ENCODE assay signal across 8 cellular contexts in genomic region chr15:37764733-37765191, GRCh38.
DNase-seq lines count a peak whose midpoint lies in the region; ATAC-seq and TF ChIP-seq lines count a peak whose summit lies in the region.

No MANE protein-coding gene starts in this region.

- peak; percentile 8 for DNase-seq in AG09309 (ENCODE audit: low read depth)
- DNase-seq in GM06990 (ENCODE audit: extremely low read depth, insufficient read length) = no peak
- peak; percentile 69 for DNase-seq in HS-27A (ENCODE audit: low read depth)
- no peak for DNase-seq in esophagus squamous epithelium (lab: John Stamatoyannopoulos, UW)
- DNase-seq in progenitor cell of endocrine pancreas (ENCODE audit: low spot score, unreplicated experiment) = no peak
- no peak for DNase-seq in effector CD8-positive, alpha-beta T cell (lab: John Stamatoyannopoulos, UW)

- H3K9me3 Mint-ChIP-seq in progenitor cell of endocrine pancreas (ENCODE audit: low read depth) = peaks cover 2% of the 10 kb centered on the region

- H2AFZ ChIP-seq in SU-DHL-6 (ENCODE audit: low read depth, low read length, severe bottlenecking) = peak overlapping the region; percentile 88

- H3K27ac ChIP-seq in SU-DHL-6 (ENCODE audit: low read depth, low read length) (no peak overlapping the region), esophagus squamous epithelium (no peak overlapping the region)

- ATAC-seq in HG02610 (IDR thresholded peaks at IDR 0.05; ENCODE audit: unreplicated experiment) = no peak

- H3K4me1 Mint-ChIP-seq in progenitor cell of endocrine pancreas (ENCODE audit: low read depth) = no peaks in the 10 kb centered on the region

- no peaks in the 10 kb centered on the region for H3F3A ChIP-seq in SU-DHL-6 (ENCODE audit: insufficient read depth)

- TF ChIP-seq CTCF in AG09309 (IDR thresholded peaks at IDR 0.05; ENCODE audit: control insufficient read depth, insufficient read depth, low read depth, low read length, missing control alignments) = peak; percentile 65
- peak; percentile 46 for TF ChIP-seq CTCF in GM06990 (IDR thresholded peaks at IDR 0.05; ENCODE audit: insufficient read depth, low read length, poor library complexity, severe bottlenecking)
- peak; percentile 65 for TF ChIP-seq CTCF in SU-DHL-6 (IDR thresholded peaks at IDR 0.05; ENCODE audit: insufficient read depth, low read length, poor library complexity, severe bottlenecking)
- peak; percentile 23 to 54 (median 30) for TF ChIP-seq CTCF in esophagus squamous epithelium (IDR thresholded peaks at IDR 0.05)
- TF ChIP-seq CTCF in progenitor cell of endocrine pancreas (IDR thresholded peaks at IDR 0.05; ENCODE audit: unreplicated experiment) = peak; percentile 55

- no peak overlapping the region for H3K27ac Mint-ChIP-seq in progenitor cell of endocrine pancreas

- H3K36me3 ChIP-seq in GM06990 (ENCODE audit: control insufficient read depth, insufficient read depth, low read length) (no peaks in the 10 kb centered on the region), SU-DHL-6 (ENCODE audit: low read length) (no peaks in the 10 kb centered on the region), esophagus squamous epithelium (no peaks in the 10 kb centered on the region)

- H4K20me1 ChIP-seq in SU-DHL-6 (ENCODE audit: low read depth, low read length) = no peaks in the 10 kb centered on the region

- no peak for TF ChIP-seq POLR2A in esophagus squamous epithelium (IDR thresholded peaks at IDR 0.05)

- peaks cover 8% of the 10 kb centered on the region for H3K27me3 Mint-ChIP-seq in progenitor cell of endocrine pancreas

- H3K9ac ChIP-seq in SU-DHL-6 (ENCODE audit: low read length) = no peak overlapping the region

- no peaks in the 10 kb centered on the region for H3K79me2 ChIP-seq in SU-DHL-6 (ENCODE audit: insufficient read depth, low read length)

- intact Hi-C loops in esophagus squamous epithelium (cut with DNase I) = no loop called here

- no peaks in the 10 kb centered on the region for H3K27me3 ChIP-seq in GM06990 (replicated peaks; ENCODE audit: control insufficient read depth, insufficient read depth, low read length)
- H3K27me3 ChIP-seq in SU-DHL-6 (ENCODE audit: low read length) = no peaks in the 10 kb centered on the region
- no peaks in the 10 kb centered on the region for H3K27me3 ChIP-seq in esophagus squamous epithelium

- 38 to 40% methylated on average over 3 of the region's 3 CpGs for WGBS in esophagus squamous epithelium, 2 donors

- no peaks in the 10 kb centered on the region for H3K4me1 ChIP-seq in esophagus squamous epithelium

- no peak overlapping the region for H3K4me3 Mint-ChIP-seq in progenitor cell of endocrine pancreas (ENCODE audit: low read depth)

- no peaks in the 10 kb centered on the region for H3K36me3 Mint-ChIP-seq in progenitor cell of endocrine pancreas (ENCODE audit: insufficient read depth)

- no peaks in the 10 kb centered on the region for H3K9me3 ChIP-seq in SU-DHL-6 (ENCODE audit: insufficient read depth, low read length)
- no peaks in the 10 kb centered on the region for H3K9me3 ChIP-seq in esophagus squamous epithelium

- no peak overlapping the region for H3K4me2 ChIP-seq in SU-DHL-6 (ENCODE audit: low read depth, low read length, poor library complexity, severe bottlenecking)

- no peak overlapping the region for H3K4me3 ChIP-seq in AG09309 (ENCODE audit: control insufficient read depth, low read depth, low read length)
- no peak overlapping the region for H3K4me3 ChIP-seq in GM06990 (replicated peaks; ENCODE audit: low read depth, low read length)
- no peak overlapping the region for H3K4me3 ChIP-seq in SU-DHL-6 (ENCODE audit: insufficient read depth, low read length, poor library complexity, severe bottlenecking)
- H3K4me3 ChIP-seq in esophagus squamous epithelium = no peak overlapping the region

- H3K9me2 ChIP-seq in SU-DHL-6 (replicated peaks; ENCODE audit: insufficient read depth, low read length) = no peaks in the 10 kb centered on the region

Comparison
In these comparisons a context has a peak if more than half of its experiments do, and no peak if none do; other contexts are left out.
1. DNase-seq: peak in AG09309 (single experiment) and HS-27A (single experiment); none in GM06990 (single experiment), esophagus squamous epithelium (single experiment), progenitor cell of endocrine pancreas (single experiment) and effector CD8-positive, alpha-beta T cell (single experiment).
2. Peak in every context shown above with its lines, with median percentiles within 50 percentile points of each other: CTCF ChIP-seq.